1 cellular context compared by ENCODE assay signal in the genomic region with DNA sequence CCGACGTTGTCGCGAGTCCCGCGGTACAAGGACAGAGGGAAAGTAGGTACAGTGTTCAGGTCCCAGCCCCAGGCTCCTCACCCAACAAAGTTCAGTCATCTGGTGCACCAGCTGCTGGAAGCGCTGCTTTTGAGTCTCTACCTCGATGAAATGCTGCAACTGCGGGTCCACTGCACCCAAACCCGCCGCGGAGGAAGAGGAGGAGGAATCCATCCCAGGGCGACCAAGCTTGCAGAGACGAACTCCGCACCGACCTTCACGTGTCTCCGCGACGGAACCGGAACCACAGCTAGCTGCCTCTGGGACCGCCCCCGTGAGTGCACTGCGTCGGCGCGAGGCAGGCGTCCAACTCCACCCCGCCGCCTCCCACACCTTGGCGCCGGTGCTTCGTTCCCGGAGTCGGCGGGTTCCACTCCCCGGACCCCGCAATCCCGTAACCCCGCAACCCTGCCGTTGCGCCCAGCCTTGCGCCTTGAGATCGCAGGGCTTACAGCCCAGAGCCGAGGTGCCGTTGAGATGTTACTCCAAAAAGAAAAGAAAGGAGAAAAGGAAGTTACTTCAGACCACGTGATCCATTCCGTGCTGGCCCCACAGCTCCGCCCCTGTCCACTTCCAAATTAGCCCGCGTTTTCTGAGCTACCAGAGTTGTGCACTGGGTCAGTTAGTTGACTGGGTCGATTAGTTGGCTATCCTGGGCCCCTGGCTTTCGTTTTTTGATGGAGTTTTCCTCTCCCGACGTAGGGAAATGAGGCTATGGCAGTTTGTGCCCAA.
A peak's percentile ranks its signal among the peaks of the same experiment; 100 is the strongest.
TF ChIP-seq lines count a peak whose summit lies in the region.

TIMM8A (minus strand) TSS at position 291 of the 771 bp plus-strand sequence; CDS start at position 213, 78 bp downstream.

TF ChIP-seq in HepG2, 621 proteins besides CTCF, POLR2A, EP300 and RAD21 (continued from another document and continues in another):
- TF ChIP-seq NFAT5 (CRISPR knock-in tag; IDR thresholded peaks at IDR 0.05) (no peak), CHD4 (IDR thresholded peaks at IDR 0.05; ENCODE audit: borderline replicate concordance, low read length) (no peak), ZHX1 (CRISPR knock-in tag; IDR thresholded peaks at IDR 0.05; ENCODE audit: low read depth) (peak; percentile 57; the same call in 1 of the 2 replicates), ZFY (CRISPR knock-in tag; IDR thresholded peaks at IDR 0.05) (peak; percentile 19; the same call in 1 of the 2 replicates), CREM (IDR thresholded peaks at IDR 0.05) (no peak), CREM (CRISPR knock-in tag; IDR thresholded peaks at IDR 0.05) (no peak), DMAP1 (CRISPR knock-in tag; IDR thresholded peaks at IDR 0.05) (peak; percentile 67; the same call in 1 of the 2 replicates), ZNF652 (CRISPR knock-in tag; IDR thresholded peaks at IDR 0.05; ENCODE audit: borderline replicate concordance, low read depth) (no peak), LCORL (IDR thresholded peaks at IDR 0.05) (no peak), LCORL (CRISPR knock-in tag; IDR thresholded peaks at IDR 0.05) (0 out of 2 replicates have a peak, but pooled peaks have one; percentile 16), EZH2 (conservative IDR thresholded peaks at IDR 0.05; ENCODE audit: low read depth, low read length) (no peak), GABPB1 (CRISPR knock-in tag; IDR thresholded peaks at IDR 0.05) (peak; percentile 93), POLR2AphosphoS5 (IDR thresholded peaks at IDR 0.05; ENCODE audit: low read depth, low read length) (peak; percentile 77), TBX3 (IDR thresholded peaks at IDR 0.05; ENCODE audit: borderline replicate concordance) (0 out of 2 replicates have a peak, but pooled peaks have one; percentile 13), DR1 (CRISPR knock-in tag; IDR thresholded peaks at IDR 0.05) (0 out of 2 replicates have a peak, but pooled peaks have one; percentile 44), ZNF143 (CRISPR knock-in tag; IDR thresholded peaks at IDR 0.05) (peak; percentile 34; the same call in 1 of the 2 replicates), GATAD1 (CRISPR knock-in tag; IDR thresholded peaks at IDR 0.05) (peak; percentile 80), MTA3 (CRISPR knock-in tag; IDR thresholded peaks at IDR 0.05) (no peak), ISX (CRISPR knock-in tag; conservative IDR thresholded peaks at IDR 0.05) (no peak), SIN3A (IDR thresholded peaks at IDR 0.05; ENCODE audit: borderline replicate concordance, low read depth, low read length) (peak; percentile 53; the same call in 1 of the 2 replicates), ZNF563 (CRISPR knock-in tag; IDR thresholded peaks at IDR 0.05) (0 out of 2 replicates have a peak, but pooled peaks have one; percentile 31), ZNF329 (CRISPR knock-in tag; IDR thresholded peaks at IDR 0.05; ENCODE audit: low read depth) (0 out of 2 replicates have a peak, but pooled peaks have one; percentile 26), ZNF441 (CRISPR knock-in tag; IDR thresholded peaks at IDR 0.05; ENCODE audit: borderline replicate concordance) (peak; percentile 96), ZMYM4 (CRISPR knock-in tag; IDR thresholded peaks at IDR 0.05) (peak; percentile 63; the same call in 1 of the 2 replicates), YEATS2 (CRISPR knock-in tag; IDR thresholded peaks at IDR 0.05; ENCODE audit: borderline replicate concordance) (peak; percentile 60), ARNTL (CRISPR knock-in tag; IDR thresholded peaks at IDR 0.05) (0 out of 2 replicates have a peak, but pooled peaks have one; percentile 32), MXD4 (CRISPR knock-in tag; IDR thresholded peaks at IDR 0.05) (peak; percentile 83), ZNF552 (CRISPR knock-in tag; IDR thresholded peaks at IDR 0.05; ENCODE audit: borderline replicate concordance) (no peak), ASH2L (IDR thresholded peaks at IDR 0.05; ENCODE audit: insufficient read length, low read depth, low read length) (peak; percentile 74), THAP11 (CRISPR knock-in tag; IDR thresholded peaks at IDR 0.05) (peak; percentile 60), GABPA (IDR thresholded peaks at IDR 0.05; ENCODE audit: low read depth, low read length) (peak; percentile 76), GABPA (CRISPR knock-in tag; IDR thresholded peaks at IDR 0.05; ENCODE audit: low read depth) (peak; percentile 87), NR0B2 (CRISPR knock-in tag; IDR thresholded peaks at IDR 0.05) (peak; percentile 44; the same call in 1 of the 2 replicates), POLR2G (IDR thresholded peaks at IDR 0.05; ENCODE audit: low read depth, low read length) (peak; percentile 78), FOSL1 (CRISPR knock-in tag; IDR thresholded peaks at IDR 0.05; ENCODE audit: borderline replicate concordance) (no peak), ZNF839 (CRISPR knock-in tag; IDR thresholded peaks at IDR 0.05; ENCODE audit: borderline replicate concordance) (no peak), ZNF772 (CRISPR knock-in tag; IDR thresholded peaks at IDR 0.05) (no peak), RAD51 (IDR thresholded peaks at IDR 0.05; ENCODE audit: borderline replicate concordance) (peak; percentile 84), KMT2B (CRISPR knock-in tag; IDR thresholded peaks at IDR 0.05) (0 out of 2 replicates have a peak, but pooled peaks have one; percentile 28), ZNF501 (CRISPR knock-in tag; IDR thresholded peaks at IDR 0.05) (0 out of 2 replicates have a peak, but pooled peaks have one; percentile 12), AGO2 (optimal IDR thresholded peaks at IDR 0.05; ENCODE audit: low read depth, low read length) (peak; percentile 19), PHF20 (CRISPR knock-in tag; IDR thresholded peaks at IDR 0.05) (peak; percentile 34), FOSL2 (CRISPR knock-in tag; IDR thresholded peaks at IDR 0.05) (peak; percentile 4; the same call in 1 of the 2 replicates), SAP130 (CRISPR knock-in tag; IDR thresholded peaks at IDR 0.05; ENCODE audit: low read depth) (peak; percentile 88), ZNF878 (CRISPR knock-in tag; IDR thresholded peaks at IDR 0.05) (0 out of 2 replicates have a peak, but pooled peaks have one; percentile 44), KMT2A (CRISPR knock-in tag; IDR thresholded peaks at IDR 0.05) (peak; percentile 67; the same call in 1 of the 2 replicates), KDM2A (CRISPR knock-in tag; IDR thresholded peaks at IDR 0.05; ENCODE audit: borderline replicate concordance, low read depth) (peak; percentile 74; the same call in 1 of the 2 replicates)
- TF ChIP-seq, protein P1, sequence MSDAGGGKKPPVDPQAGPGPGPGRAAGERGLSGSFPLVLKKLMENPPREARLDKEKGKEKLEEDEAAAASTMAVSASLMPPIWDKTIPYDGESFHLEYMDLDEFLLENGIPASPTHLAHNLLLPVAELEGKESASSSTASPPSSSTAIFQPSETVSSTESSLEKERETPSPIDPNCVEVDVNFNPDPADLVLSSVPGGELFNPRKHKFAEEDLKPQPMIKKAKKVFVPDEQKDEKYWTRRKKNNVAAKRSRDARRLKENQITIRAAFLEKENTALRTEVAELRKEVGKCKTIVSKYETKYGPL (CRISPR knock-in tag; IDR thresholded peaks at IDR 0.05), result no peak
- TF ChIP-seq, protein P2, sequence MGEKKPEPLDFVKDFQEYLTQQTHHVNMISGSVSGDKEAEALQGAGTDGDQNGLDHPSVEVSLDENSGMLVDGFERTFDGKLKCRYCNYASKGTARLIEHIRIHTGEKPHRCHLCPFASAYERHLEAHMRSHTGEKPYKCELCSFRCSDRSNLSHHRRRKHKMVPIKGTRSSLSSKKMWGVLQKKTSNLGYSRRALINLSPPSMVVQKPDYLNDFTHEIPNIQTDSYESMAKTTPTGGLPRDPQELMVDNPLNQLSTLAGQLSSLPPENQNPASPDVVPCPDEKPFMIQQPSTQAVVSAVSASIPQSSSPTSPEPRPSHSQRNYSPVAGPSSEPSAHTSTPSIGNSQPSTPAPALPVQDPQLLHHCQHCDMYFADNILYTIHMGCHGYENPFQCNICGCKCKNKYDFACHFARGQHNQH (CRISPR knock-in tag; IDR thresholded peaks at IDR 0.05), result no peak
- TF ChIP-seq, protein P3, sequence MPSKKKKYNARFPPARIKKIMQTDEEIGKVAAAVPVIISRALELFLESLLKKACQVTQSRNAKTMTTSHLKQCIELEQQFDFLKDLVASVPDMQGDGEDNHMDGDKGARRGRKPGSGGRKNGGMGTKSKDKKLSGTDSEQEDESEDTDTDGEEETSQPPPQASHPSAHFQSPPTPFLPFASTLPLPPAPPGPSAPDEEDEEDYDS (CRISPR knock-in tag; IDR thresholded peaks at IDR 0.05), result peak; percentile 17; the same call in 1 of the 2 replicates
- TF ChIP-seq, protein P4, sequence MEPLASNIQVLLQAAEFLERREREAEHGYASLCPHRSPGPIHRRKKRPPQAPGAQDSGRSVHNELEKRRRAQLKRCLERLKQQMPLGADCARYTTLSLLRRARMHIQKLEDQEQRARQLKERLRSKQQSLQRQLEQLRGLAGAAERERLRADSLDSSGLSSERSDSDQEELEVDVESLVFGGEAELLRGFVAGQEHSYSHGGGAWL (CRISPR knock-in tag; IDR thresholded peaks at IDR 0.05), result no peak
- TF ChIP-seq, protein P5, sequence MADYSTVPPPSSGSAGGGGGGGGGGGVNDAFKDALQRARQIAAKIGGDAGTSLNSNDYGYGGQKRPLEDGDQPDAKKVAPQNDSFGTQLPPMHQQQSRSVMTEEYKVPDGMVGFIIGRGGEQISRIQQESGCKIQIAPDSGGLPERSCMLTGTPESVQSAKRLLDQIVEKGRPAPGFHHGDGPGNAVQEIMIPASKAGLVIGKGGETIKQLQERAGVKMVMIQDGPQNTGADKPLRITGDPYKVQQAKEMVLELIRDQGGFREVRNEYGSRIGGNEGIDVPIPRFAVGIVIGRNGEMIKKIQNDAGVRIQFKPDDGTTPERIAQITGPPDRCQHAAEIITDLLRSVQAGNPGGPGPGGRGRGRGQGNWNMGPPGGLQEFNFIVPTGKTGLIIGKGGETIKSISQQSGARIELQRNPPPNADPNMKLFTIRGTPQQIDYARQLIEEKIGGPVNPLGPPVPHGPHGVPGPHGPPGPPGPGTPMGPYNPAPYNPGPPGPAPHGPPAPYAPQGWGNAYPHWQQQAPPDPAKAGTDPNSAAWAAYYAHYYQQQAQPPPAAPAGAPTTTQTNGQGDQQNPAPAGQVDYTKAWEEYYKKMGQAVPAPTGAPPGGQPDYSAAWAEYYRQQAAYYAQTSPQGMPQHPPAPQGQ (CRISPR knock-in tag; IDR thresholded peaks at IDR 0.05; ENCODE audit: borderline replicate concordance), result no peak
- TF ChIP-seq, protein P6, sequence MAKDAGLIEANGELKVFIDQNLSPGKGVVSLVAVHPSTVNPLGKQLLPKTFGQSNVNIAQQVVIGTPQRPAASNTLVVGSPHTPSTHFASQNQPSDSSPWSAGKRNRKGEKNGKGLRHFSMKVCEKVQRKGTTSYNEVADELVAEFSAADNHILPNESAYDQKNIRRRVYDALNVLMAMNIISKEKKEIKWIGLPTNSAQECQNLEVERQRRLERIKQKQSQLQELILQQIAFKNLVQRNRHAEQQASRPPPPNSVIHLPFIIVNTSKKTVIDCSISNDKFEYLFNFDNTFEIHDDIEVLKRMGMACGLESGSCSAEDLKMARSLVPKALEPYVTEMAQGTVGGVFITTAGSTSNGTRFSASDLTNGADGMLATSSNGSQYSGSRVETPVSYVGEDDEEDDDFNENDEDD (CRISPR knock-in tag; IDR thresholded peaks at IDR 0.05; ENCODE audit: borderline replicate concordance), result peak; percentile 83
